Comparison of ENCODE assay signal across 19 cellular contexts in the genomic region with DNA sequence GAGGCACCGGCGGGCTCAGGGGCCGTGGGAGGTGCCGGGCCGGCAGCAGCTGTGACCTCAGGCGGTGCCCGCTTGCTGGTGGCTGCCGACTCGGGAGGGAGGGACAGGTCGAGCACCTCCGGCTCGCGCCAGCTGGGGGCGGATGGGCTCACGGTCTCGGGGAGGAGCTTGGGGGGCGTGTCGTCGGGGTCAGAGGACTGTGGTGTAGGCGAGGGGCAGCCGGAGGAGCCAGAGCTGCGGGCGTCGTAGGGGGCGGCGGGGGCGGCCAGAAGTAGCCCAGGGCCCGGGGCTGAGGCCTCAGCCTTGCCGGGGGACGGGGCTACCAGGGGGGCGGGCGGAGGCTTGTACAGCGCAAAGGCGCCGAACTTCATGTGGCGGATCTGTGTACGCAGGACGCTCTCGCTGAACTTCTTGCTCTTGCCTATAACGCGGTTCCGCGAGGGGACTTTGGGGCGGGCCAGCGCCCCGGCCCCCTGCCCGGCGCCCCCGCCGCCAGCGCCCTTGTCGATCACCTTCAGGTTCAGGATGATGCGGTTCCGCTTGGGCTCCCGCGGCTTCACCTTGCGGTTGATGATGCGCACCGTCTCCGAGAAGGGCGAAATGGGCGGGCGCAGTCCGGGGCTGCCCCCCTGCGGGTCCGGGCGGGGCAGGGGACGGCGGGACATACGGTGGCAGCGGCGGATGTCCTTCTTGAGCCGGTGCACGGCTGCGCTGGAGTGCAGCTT. TPM values are rescaled to one million over a fixed set of nuclear protein-coding genes. Genes with fewer than 3 reads are reported as not detected.
DNase-seq lines count a peak whose midpoint lies in the region; ATAC-seq and TF ChIP-seq lines count a peak whose summit lies in the region.
"Had no signal": no experiment of that assay in that cellular context is flagged by ENCODE, and none has a peak within 500 bp of the region (broad histone marks: within the 10 kb centered on the region; RNA-seq: fewer than 3 reads in every experiment).

No MANE protein-coding gene starts in this region.

- H3K36me3 ChIP-seq in heart right ventricle, result peaks cover 0 to 54% (median 16%) of the 10 kb centered on the region in 9 donors
- H3K36me3 ChIP-seq in neuronal stem cell (replicated peaks in 1 of 2; ENCODE audit: control insufficient read depth in 2 of 2, insufficient read depth in 2 of 2, low read length in 2 of 2), result peaks cover 34 to 53% of the 10 kb centered on the region in 2 donors
- H3K36me3 ChIP-seq in vagina, result peaks cover 0 to 23% of the 10 kb centered on the region in 2 donors
- H3K36me3 ChIP-seq in GM23248 (ENCODE audit: low read depth), result no peaks in the 10 kb centered on the region

- no peak overlapping the region for H4K8ac ChIP-seq in neuronal stem cell (ENCODE audit: low read depth, low read length)

- H3K27me3 ChIP-seq in heart right ventricle (no peaks in the 10 kb centered on the region), neuronal stem cell (ENCODE audit: control insufficient read depth in 3 of 3, insufficient read depth in 3 of 3, low read depth in 1 of 3, low read length in 3 of 3) (no peaks in the 10 kb centered on the region), vagina (no peaks in the 10 kb centered on the region), GM23248 (replicated peaks; ENCODE audit: insufficient read depth) (no peaks in the 10 kb centered on the region)
- H3K27me3 ChIP-seq: ascending aorta, SJCRH30 had no signal

- no peaks in the 10 kb centered on the region for H3F3A ChIP-seq in GM23248 (ENCODE audit: insufficient read depth)

- no peak overlapping the region for H3K4me3 ChIP-seq in heart right ventricle
- H3K4me3 ChIP-seq in neuronal stem cell (ENCODE audit: low read length in 2 of 2), result no peak overlapping the region
- no peak overlapping the region for H3K4me3 ChIP-seq in vagina
- no peak overlapping the region for H3K4me3 ChIP-seq in GM23248
- H3K4me3 ChIP-seq: ascending aorta, SJCRH30 had no signal

- TF ChIP-seq POLR2A in vagina (IDR thresholded peaks at IDR 0.05), result no peak

- H3K4me1 ChIP-seq in heart right ventricle (peaks cover 36 to 100% (median 72%) of the 10 kb centered on the region in 9 donors), neuronal stem cell (ENCODE audit: control insufficient read depth in 2 of 2, insufficient read depth in 1 of 2, low read depth in 1 of 2, low read length in 2 of 2) (peaks cover 15 to 27% of the 10 kb centered on the region in 2 donors), vagina (peaks cover 85% of the 10 kb centered on the region), GM23248 (ENCODE audit: insufficient read depth) (peaks cover 10% of the 10 kb centered on the region)
- H3K4me1 ChIP-seq: foreskin keratinocyte had no signal

- H4K20me1 ChIP-seq in GM23248 (ENCODE audit: insufficient read depth), result no peaks in the 10 kb centered on the region

- no peak overlapping the region for H3K9ac ChIP-seq in neuronal stem cell (ENCODE audit: low read depth, low read length, poor library complexity)
- H3K9ac ChIP-seq in GM23248, result no peak overlapping the region

- H4K91ac ChIP-seq in neuronal stem cell (ENCODE audit: low read depth, low read length, poor library complexity), result no peak overlapping the region

- H2AFZ ChIP-seq in neuronal stem cell (ENCODE audit: low read length) (no peak overlapping the region), GM23248 (no peak overlapping the region)

- no peaks in the 10 kb centered on the region for H3K36me3 Mint-ChIP-seq in endothelial cell (ENCODE audit: low read depth, unreplicated experiment)
- H3K36me3 Mint-ChIP-seq: IgD-negative memory B cell had no signal

- no peak overlapping the region for H2BK15ac ChIP-seq in neuronal stem cell (ENCODE audit: low read length)

- no peak overlapping the region for H3K4me3 Mint-ChIP-seq in endothelial cell (ENCODE audit: unreplicated experiment)
- H3K4me3 Mint-ChIP-seq: activated naive CD4-positive, alpha-beta T cell treated with anti-CD3 and anti-CD28 coated beads for 36 hours; CD8-positive, alpha-beta T cell; IgD-negative memory B cell; nephron progenitor cell had no signal

- peak overlapping the region in 5 of 10 donors; percentile 80 to 90 (median 81) for H3K27ac ChIP-seq in heart right ventricle
- no peak overlapping the region for H3K27ac ChIP-seq in neuronal stem cell (replicated peaks; ENCODE audit: low read length)
- H3K27ac ChIP-seq in vagina, result no peak overlapping the region
- H3K27ac ChIP-seq in GM23248, result no peak overlapping the region
- H3K27ac ChIP-seq: ascending aorta, foreskin keratinocyte, SJCRH30 had no signal

- no peaks in the 10 kb centered on the region for H3K9me3 Mint-ChIP-seq in endothelial cell (ENCODE audit: unreplicated experiment)
- H3K9me3 Mint-ChIP-seq: activated naive CD4-positive, alpha-beta T cell treated with anti-CD3 and anti-CD28 coated beads for 36 hours; CD8-positive, alpha-beta T cell; IgD-negative memory B cell; nephron progenitor cell had no signal

- DNase-seq in left ventricle myocardium superior, result peak; percentile 37
- DNase-seq in heart right ventricle, result no peak
- peak; percentile 52 for DNase-seq in endothelial cell (ENCODE audit: low spot score)
- no peak for DNase-seq in neuronal stem cell (ENCODE audit: low spot score)
- DNase-seq in vagina (ENCODE audit: extremely low spot score in 2 of 2), result no peak
- DNase-seq in GM23248, result no peak
- DNase-seq in NCI-H1092 (lab: John Stamatoyannopoulos, UW), result no peak
- DNase-seq in NCI-H1092 treated with DMSO at 0.1 percent for 48 hours (lab: John Stamatoyannopoulos, UW), result no peak
- DNase-seq: activated naive CD4-positive, alpha-beta T cell treated with anti-CD3 and anti-CD28 coated beads for 36 hours; CD8-positive, alpha-beta T cell; foreskin keratinocyte; NCI-H2081 treated with DMSO at 0.1 percent for 48 hours; NCI-H526 treated with DMSO at 0.1 percent for 48 hours; nephron progenitor cell; SJCRH30; stimulated activated CD4-positive, alpha-beta T cell treated with anti-CD3 and anti-CD28 coated beads, Interleukin-2, amount 100 ng/mL, for 24 hours; T-helper 17 cell had no signal

- no peak overlapping the region for H3K14ac ChIP-seq in neuronal stem cell (ENCODE audit: low read length)

- H3K9me2 ChIP-seq in GM23248 (ENCODE audit: insufficient read depth), result no peaks in the 10 kb centered on the region

- in situ Hi-C loops in GM23248 (cut with MboI), result no loop called here

- H3K4me1 Mint-ChIP-seq in endothelial cell (ENCODE audit: unreplicated experiment), result no peaks in the 10 kb centered on the region

- WGBS in heart right ventricle, 2 donors, result 73% methylated on average over 74 to 75 of the region's 75 CpGs
- whole genome bisulfite sequencing in neuronal stem cell (ENCODE audit: extremely low coverage in 2 of 2, insufficient read length in 2 of 2, insufficient replicate concordance in 1 of 2), 2 donors, result no CpG with 5 or more reads among the region's 75 CpGs
- WGBS in GM23248 (ENCODE audit: low coverage in 1 of 2, low lambda C conversion rate in 2 of 2, missing lambda C conversion rate in 2 of 2), 2 experiments, result 89 to 92% methylated on average over 36 to 75 of the region's 75 CpGs

- no peak overlapping the region for H3K4ac ChIP-seq in neuronal stem cell (ENCODE audit: low read length)

- H2AK5ac ChIP-seq in neuronal stem cell (ENCODE audit: low read depth, low read length), result no peak overlapping the region

- H3K79me1 ChIP-seq in neuronal stem cell (ENCODE audit: low read depth, low read length), result peaks cover 19% of the 10 kb centered on the region

- no peak overlapping the region for H3K27ac Mint-ChIP-seq in endothelial cell (ENCODE audit: unreplicated experiment)
- H3K27ac Mint-ChIP-seq: CD8-positive, alpha-beta T cell; IgD-negative memory B cell; nephron progenitor cell; T-helper 17 cell had no signal

- no peaks in the 10 kb centered on the region for H3K9me3 ChIP-seq in heart right ventricle
- no peaks in the 10 kb centered on the region for H3K9me3 ChIP-seq in neuronal stem cell (replicated peaks in 1 of 2; ENCODE audit: control insufficient read depth in 2 of 2, insufficient read depth in 1 of 2, low read depth in 1 of 2, low read length in 2 of 2)
- H3K9me3 ChIP-seq in vagina, result no peaks in the 10 kb centered on the region
- no peaks in the 10 kb centered on the region for H3K9me3 ChIP-seq in GM23248 (ENCODE audit: low read depth)
- H3K9me3 ChIP-seq: ascending aorta, SJCRH30 had no signal

- ATAC-seq in left ventricle myocardium superior (no peak), heart right ventricle (no peak)
- ATAC-seq: CD8-positive, alpha-beta T cell; foreskin keratinocyte; T-helper 17 cell had no signal

- H3K27me3 Mint-ChIP-seq in endothelial cell (ENCODE audit: unreplicated experiment), result peaks cover 10% of the 10 kb centered on the region
- H3K27me3 Mint-ChIP-seq: IgD-negative memory B cell, T-helper 17 cell had no signal

- no peak overlapping the region for H2BK120ac ChIP-seq in neuronal stem cell (ENCODE audit: low read depth, low read length)

- TF ChIP-seq CTCF in heart right ventricle (IDR thresholded peaks at IDR 0.05), result no peak
- no peak for TF ChIP-seq CTCF in endothelial cell (IDR thresholded peaks at IDR 0.05; ENCODE audit: unreplicated experiment)
- no peak for TF ChIP-seq CTCF in vagina (IDR thresholded peaks at IDR 0.05)

- intact Hi-C loops in left ventricle myocardium superior (cut with micrococcal nuclease), result loop anchor here (5.0 kb wide), 1 partner anchor 256 kb away; no protein-coding TSS in a partner anchor
- intact Hi-C loops in heart right ventricle (cut with DNase I), result loop anchor here in 6 of 10 donors (5.0 to 10.0 kb wide), 8 partner anchors 92 to 448 kb away; a partner anchor contains a TSS
- intact Hi-C loops in vagina (cut with DNase I), result loop anchor here (5.0 to 10.0 kb wide), 4 partner anchors 56 to 448 kb away; a partner anchor contains a TSS

- peaks cover 9% of the 10 kb centered on the region for H3K79me2 ChIP-seq in GM23248 (ENCODE audit: insufficient read depth)

- peak overlapping the region; percentile 15 for H2BK5ac ChIP-seq in neuronal stem cell (ENCODE audit: low read length)

- H3K23ac ChIP-seq in neuronal stem cell (ENCODE audit: low read depth, low read length, poor library complexity), result peak overlapping the region; percentile 59

- H3K4me2 ChIP-seq in neuronal stem cell (ENCODE audit: insufficient read depth, low read length, poor library complexity, severe bottlenecking) (no peak overlapping the region), GM23248 (ENCODE audit: unreplicated experiment) (no peak overlapping the region)

- no peak overlapping the region for H2BK12ac ChIP-seq in neuronal stem cell (ENCODE audit: low read length)

- no peak overlapping the region for H3K18ac ChIP-seq in neuronal stem cell (ENCODE audit: low read length)

RNA-seq across cellular contexts. Expression of a gene that starts 5.5 kb away (rescaled TPM):
- total RNA-seq in left ventricle myocardium superior (37.1 TPM), heart right ventricle (10 to 100 TPM; 28.2 to 49.1 (median 37.3) TPM), endothelial cell (ENCODE audit: unreplicated experiment) (11.0 TPM), vagina (31.7 TPM)
- polyA plus RNA-seq in heart right ventricle (10 to 100 TPM; 17.4 to 23.9 TPM), GM23248 (2016; fragmentation: Nextera tagmentation; extraction: Ambion mirVana) (51.9 and 55.8 TPM in 2 replicates)
- 12.0 TPM for polyA plus RNA-seq in neuronal stem cell (2013, experiment 1 of 2)
- 12.4 TPM for polyA plus RNA-seq in neuronal stem cell (2013, experiment 2 of 2)
- total RNA-seq in GM23248 (2014; rRNA removed; shearing (Covaris generic)), result 52.1 and 52.7 TPM in 2 replicates

RNA-seq across cellular contexts. Expression of a gene that starts 22.7 kb away (rescaled TPM):
- total RNA-seq in left ventricle myocardium superior, result 23.4 TPM
- total RNA-seq in heart right ventricle, result 10 to 100 TPM; 14.7 to 32.9 (median 24.0) TPM
- 1 to 10 TPM; 8.6 to 9.2 TPM for polyA plus RNA-seq in heart right ventricle
- 0.62 TPM for total RNA-seq in endothelial cell (ENCODE audit: unreplicated experiment)
- 3.7 TPM for polyA plus RNA-seq in neuronal stem cell (2013, experiment 1 of 2)
- polyA plus RNA-seq in neuronal stem cell (2013, experiment 2 of 2), result 3.7 TPM
- 9.3 TPM for total RNA-seq in vagina
- total RNA-seq in GM23248 (2014; rRNA removed; shearing (Covaris generic)), result 2.7 and 4.2 TPM in 2 replicates
- 0.99 TPM in 2 replicates for polyA plus RNA-seq in GM23248 (2016; fragmentation: Nextera tagmentation; extraction: Ambion mirVana)

Comparison
In these comparisons a context has a peak if more than half of its experiments do, and no peak if none do; other contexts are left out.
1. DNase-seq: peak in left ventricle myocardium superior (single experiment) and endothelial cell (single experiment); none in heart right ventricle (0 of 2), neuronal stem cell (single experiment), vagina (0 of 2), GM23248 (single experiment), NCI-H1092 (single experiment) and NCI-H1092 treated with DMSO at 0.1 percent for 48 hours (single experiment).